23 cellular contexts compared by ENCODE assay signal in genomic region chr4:170446782-170447181, GRCh38.
"Had no signal": no experiment of that assay in that cellular context is flagged by ENCODE, and none has a peak within 500 bp of the region (broad histone marks: within the 10 kb centered on the region; RNA-seq: fewer than 3 reads in every experiment).

No MANE protein-coding gene starts in this region.

- H3K4me1 Mint-ChIP-seq: memory B cell, mesothelial cell of epicardium, neural progenitor cell had no signal

- H3K36me3 Mint-ChIP-seq: memory B cell; mesothelial cell of epicardium; natural killer cell treated with Interleukin-12 subunit alpha and Interleukin-12 subunit beta and Interleukin-15 and Interleukin-18, amount 100 ng/mL, for 72 hours; neural progenitor cell; type B pancreatic cell had no signal

- DNase-seq: dorsolateral prefrontal cortex; effector CD8-positive, alpha-beta T cell; foreskin melanocyte; head of caudate nucleus; kidney; left cardiac atrium; left ventricle myocardium inferior; lower lobe of right lung; nucleus accumbens; ovary; small intestine; stimulated activated CD4-positive, alpha-beta T cell treated with anti-CD3 and anti-CD28 coated beads, Interleukin-12 subunit alpha, Interleukin-12 subunit beta, amount 100 ng/mL, for 4 hours; stimulated activated naive CD4-positive, alpha-beta T cell; stomach; substantia nigra had no signal

- H3K4me1 ChIP-seq: left ventricle myocardium inferior, lower lobe of right lung, neural progenitor cell, right atrium auricular region, stomach had no signal

- H3K4me2 ChIP-seq: hepatocyte, neural progenitor cell had no signal

- H2AFZ ChIP-seq: hepatocyte, neural progenitor cell had no signal

- H3K27me3 Mint-ChIP-seq: memory B cell; natural killer cell treated with Interleukin-12 subunit alpha and Interleukin-12 subunit beta and Interleukin-15 and Interleukin-18, amount 100 ng/mL, for 72 hours; type B pancreatic cell had no signal

- H3K4me3 Mint-ChIP-seq: memory B cell; mesothelial cell of epicardium; natural killer cell treated with Interleukin-12 subunit alpha and Interleukin-12 subunit beta and Interleukin-15 and Interleukin-18, amount 100 ng/mL, for 72 hours; neural progenitor cell; type B pancreatic cell had no signal

- H3K9me3 ChIP-seq: left ventricle myocardium inferior, lower lobe of right lung, ovary, right atrium auricular region, stomach had no signal

- H3K27ac Mint-ChIP-seq: memory B cell; mesothelial cell of epicardium; natural killer cell treated with Interleukin-12 subunit alpha and Interleukin-12 subunit beta and Interleukin-15 and Interleukin-18, amount 100 ng/mL, for 72 hours; neural progenitor cell; type B pancreatic cell had no signal

- H3K27me3 ChIP-seq: hepatocyte, neural progenitor cell, ovary, right atrium auricular region, stomach had no signal

- ATAC-seq: left cardiac atrium; lower lobe of right lung; natural killer cell treated with Interleukin-12 subunit alpha and Interleukin-12 subunit beta and Interleukin-15 and Interleukin-18, amount 100 ng/mL, for 72 hours had no signal

- H3K9ac ChIP-seq: neural progenitor cell had no signal

- H3K4me3 ChIP-seq: dorsolateral prefrontal cortex, hepatocyte, left ventricle myocardium inferior, lower lobe of right lung, neural progenitor cell, ovary, right atrium auricular region, stomach had no signal

- H3K36me3 ChIP-seq: left ventricle myocardium inferior, lower lobe of right lung, neural progenitor cell, ovary, right atrium auricular region, stomach had no signal

- H3K79me2 ChIP-seq: hepatocyte had no signal

- H3K9me3 Mint-ChIP-seq: memory B cell, mesothelial cell of epicardium, neural progenitor cell, type B pancreatic cell had no signal

- H3K27ac ChIP-seq: dorsolateral prefrontal cortex, hepatocyte, left ventricle myocardium inferior, lower lobe of right lung, neural progenitor cell, ovary, right atrium auricular region, stomach had no signal

- FAIRE-seq: kidney, small intestine, urothelium cell line had no signal
